Comparison of ENCODE assay signal across 8 cellular contexts in genomic region chr15:50907866-50908208, GRCh38. TPM values are rescaled to one million over a fixed set of nuclear protein-coding genes. Genes with fewer than 3 reads are reported as not detected.
DNase-seq lines count a peak whose midpoint lies in the region; ATAC-seq and TF ChIP-seq lines count a peak whose summit lies in the region.

No MANE protein-coding gene starts in this region.

- peak; percentile 30 for ATAC-seq in HG02759 (IDR thresholded peaks at IDR 0.05; ENCODE audit: unreplicated experiment)

- H3K4me3 ChIP-seq in fibroblast of pulmonary artery (replicated peaks; ENCODE audit: low read depth, low read length), result peak overlapping the region; percentile 82
- H3K4me3 ChIP-seq in neutrophil (ENCODE audit: low read depth in 1 of 2, low read length in 1 of 2), result peak overlapping the region; percentile 87 to 88
- peak overlapping the region; percentile 74 to 88 for H3K4me3 ChIP-seq in uterus

- H3K36me3 ChIP-seq in neutrophil (peaks cover 3% of the 10 kb centered on the region), uterus (no peaks in the 10 kb centered on the region)

- H3K36me3 Mint-ChIP-seq in activated T-helper 2 cell treated with anti-CD3 and anti-CD28 coated beads, Interferon-gamma antibody, Interleukin-2, Interleukin-4, amounts not matched to agents 10 μg/mL and 5 μg/mL and 100 μg/mL, durations not matched to agents 14 hours and 24 hours and 36 hours (ENCODE audit: low read depth), result peaks cover 22% of the 10 kb centered on the region

- no peaks in the 10 kb centered on the region for H3K9me3 Mint-ChIP-seq in activated T-helper 2 cell treated with anti-CD3 and anti-CD28 coated beads, Interferon-gamma antibody, Interleukin-2, Interleukin-4, amounts not matched to agents 10 μg/mL and 5 μg/mL and 100 μg/mL, durations not matched to agents 14 hours and 24 hours and 36 hours

- H3K4me1 Mint-ChIP-seq in activated T-helper 2 cell treated with anti-CD3 and anti-CD28 coated beads, Interferon-gamma antibody, Interleukin-2, Interleukin-4, amounts not matched to agents 10 μg/mL and 5 μg/mL and 100 μg/mL, durations not matched to agents 14 hours and 24 hours and 36 hours (ENCODE audit: low read depth), result peaks cover 12% of the 10 kb centered on the region

- TF ChIP-seq POLR2A in uterus (IDR thresholded peaks at IDR 0.05), result no peak

- H3K27ac Mint-ChIP-seq in activated T-helper 2 cell treated with anti-CD3 and anti-CD28 coated beads, Interferon-gamma antibody, Interleukin-2, Interleukin-4, amounts not matched to agents 10 μg/mL and 5 μg/mL and 100 μg/mL, durations not matched to agents 14 hours and 24 hours and 36 hours, result peak overlapping the region; percentile 99

- peak overlapping the region; percentile 72 for H3K27ac ChIP-seq in neutrophil
- H3K27ac ChIP-seq in uterus, result peak overlapping the region; percentile 92

- intact Hi-C loops in activated T-helper 2 cell treated with anti-CD3 and anti-CD28 coated beads, Interferon-gamma antibody, Interleukin-2, Interleukin-4, amounts not matched to agents 10 μg/mL and 5 μg/mL and 100 μg/mL, durations not matched to agents 14 hours and 24 hours and 36 hours (cut with micrococcal nuclease), result loop anchor here (1.0 to 5.0 kb wide), 12 partner anchors 23 to 771 kb away; partner anchors contain the start of genes SPPL2A and TRPM7
- intact Hi-C loops in uterus (cut with DNase I; ENCODE audit: low total_unique reads), result no loop called here

- H3K4me1 ChIP-seq in neutrophil (ENCODE audit: control insufficient read depth in 1 of 2, insufficient read depth in 1 of 2, low read depth in 1 of 2, low read length in 1 of 2), result peaks cover 40 to 44% of the 10 kb centered on the region in 2 experiments
- H3K4me1 ChIP-seq in uterus, result peaks cover 0 to 10% of the 10 kb centered on the region in 2 donors

- peak overlapping the region; percentile 97 for H3K4me3 Mint-ChIP-seq in activated T-helper 2 cell treated with anti-CD3 and anti-CD28 coated beads, Interferon-gamma antibody, Interleukin-2, Interleukin-4, amounts not matched to agents 10 μg/mL and 5 μg/mL and 100 μg/mL, durations not matched to agents 14 hours and 24 hours and 36 hours (ENCODE audit: low read depth)

- H3K9me3 ChIP-seq in neutrophil, result no peaks in the 10 kb centered on the region
- H3K9me3 ChIP-seq in uterus, result no peaks in the 10 kb centered on the region

- no peak for TF ChIP-seq CTCF in fibroblast of pulmonary artery (IDR thresholded peaks at IDR 0.05; ENCODE audit: low read length, missing control alignments)
- TF ChIP-seq CTCF in neutrophil (IDR thresholded peaks at IDR 0.05), result no peak
- no peak for TF ChIP-seq CTCF in uterus (IDR thresholded peaks at IDR 0.05)

- DNase-seq in DMS 273 (lab: John Stamatoyannopoulos, UW; ENCODE audit: unreplicated experiment) (peak; percentile 57), DMS 273 treated with DMSO at 0.1 percent for 48 hours (lab: John Stamatoyannopoulos, UW) (no peak), NCI-H526 treated with DMSO at 0.1 percent for 48 hours (lab: John Stamatoyannopoulos, UW) (peak; percentile 20), fibroblast of pulmonary artery (ENCODE audit: low read depth) (peak; percentile 41), uterus (peak in 1 of 2 donors; percentile 46)
- peak; percentile 33 for DNase-seq in activated T-helper 2 cell treated with anti-CD3 and anti-CD28 coated beads, Interferon-gamma antibody, Interleukin-2, Interleukin-4, amounts not matched to agents 10 μg/mL and 5 μg/mL and 100 μg/mL, durations not matched to agents 14 hours and 24 hours and 36 hours (ENCODE audit: low spot score)

- H3K27me3 ChIP-seq in neutrophil (no peaks in the 10 kb centered on the region), uterus (no peaks in the 10 kb centered on the region)

- H3K27me3 Mint-ChIP-seq in activated T-helper 2 cell treated with anti-CD3 and anti-CD28 coated beads, Interferon-gamma antibody, Interleukin-2, Interleukin-4, amounts not matched to agents 10 μg/mL and 5 μg/mL and 100 μg/mL, durations not matched to agents 14 hours and 24 hours and 36 hours (ENCODE audit: low read depth), result no peaks in the 10 kb centered on the region

RNA-seq across cellular contexts. Expression of gene AP4E1, which starts 0.6 kb away (rescaled TPM):
- 16.7 and 17.9 TPM in 2 replicates for total RNA-seq in activated T-helper 2 cell treated with anti-CD3 and anti-CD28 coated beads, Interferon-gamma antibody, Interleukin-2, Interleukin-4, amounts not matched to agents 10 μg/mL and 5 μg/mL and 100 μg/mL, durations not matched to agents 14 hours and 24 hours and 36 hours
- total RNA-seq in uterus, result 10 to 100 TPM in 2 of 4 donors, 1 to 10 TPM in 2; 4.1 to 20.5 (median 12.3) TPM
